9 cellular contexts compared by ENCODE assay signal in genomic region chr12:120687570-120688289, GRCh38. TPM values are rescaled to one million over a fixed set of nuclear protein-coding genes. Genes with fewer than 3 reads are reported as not detected.
A peak's percentile ranks its signal among the peaks of the same experiment; 100 is the strongest.
DNase-seq lines count a peak whose midpoint lies in the region; ATAC-seq and TF ChIP-seq lines count a peak whose summit lies in the region.
"Had no signal": no experiment of that assay in that cellular context is flagged by ENCODE, and none has a peak within 500 bp of the region (broad histone marks: within the 10 kb centered on the region; RNA-seq: fewer than 3 reads in every experiment).

No MANE protein-coding gene starts in this region.

- no peaks in the 10 kb centered on the region for H3K27me3 ChIP-seq in DOHH2 (ENCODE audit: control insufficient read depth, low read length)
- H3K27me3 ChIP-seq in left lung, result no peaks in the 10 kb centered on the region

- H3K4me3 ChIP-seq in DOHH2 (ENCODE audit: low read length) (peak overlapping the region; percentile 84), OCI-LY7 (ENCODE audit: low read depth, low read length, poor library complexity, severe bottlenecking) (peak overlapping the region; percentile 91), left lung (peak overlapping the region; percentile 71 to 95)

- peaks cover 9% of the 10 kb centered on the region in 2 donors for H3K36me3 Mint-ChIP-seq in stimulated activated naive B cell treated with anti-CD40 and anti-IgM and Interleukin-4, amounts not matched to agents 10 μg/mL and 1 μg/mL and 100 μg/mL, for 72 hours

- H3K9me3 Mint-ChIP-seq in stimulated activated naive B cell treated with anti-CD40 and anti-IgM and Interleukin-4, amounts not matched to agents 10 μg/mL and 1 μg/mL and 100 μg/mL, for 72 hours, result peaks cover 0 to 2% of the 10 kb centered on the region in 2 donors

- H3K4me1 Mint-ChIP-seq in stimulated activated naive B cell treated with anti-CD40 and anti-IgM and Interleukin-4, amounts not matched to agents 10 μg/mL and 1 μg/mL and 100 μg/mL, for 72 hours, result peaks cover 29 to 67% of the 10 kb centered on the region in 2 donors

- peaks cover 22% of the 10 kb centered on the region for H3F3A ChIP-seq in DOHH2 (ENCODE audit: control insufficient read depth, insufficient read depth)

- TF ChIP-seq CTCF in DOHH2 (IDR thresholded peaks at IDR 0.05; ENCODE audit: low read depth, low read length, poor library complexity, severe bottlenecking) (no peak), OCI-LY7 (conservative IDR thresholded peaks at IDR 0.05; ENCODE audit: low read length) (0 out of 2 replicates have a peak, but pooled peaks have one; percentile 27), left lung (IDR thresholded peaks at IDR 0.05) (no peak)

- peak overlapping the region; percentile 49 for H3K27ac ChIP-seq in DOHH2 (ENCODE audit: low read depth, low read length)
- peak overlapping the region; percentile 94 for H3K27ac ChIP-seq in OCI-LY7 (ENCODE audit: low read depth, low read length, poor library complexity, severe bottlenecking)
- H3K27ac ChIP-seq in left lung, result peak overlapping the region; percentile 87 to 96

- no peaks in the 10 kb centered on the region for H3K27me3 Mint-ChIP-seq in stimulated activated naive B cell treated with anti-CD40 and anti-IgM and Interleukin-4, amounts not matched to agents 10 μg/mL and 1 μg/mL and 100 μg/mL, for 72 hours

- POLR2A ChIA-PET in OCI-LY7 (lab: Charles Lee), result interaction anchor here (0.6 to 1.4 kb wide), 5 partner anchors 10 to 390 kb away, joined by 3 to 11 read pairs (median 3); partner anchors contain the start of gene POP5

- H3K36me3 ChIP-seq in DOHH2 (ENCODE audit: control insufficient read depth, low read length) (peaks cover 45% of the 10 kb centered on the region), OCI-LY7 (ENCODE audit: insufficient read depth, low read length) (peaks cover 24% of the 10 kb centered on the region; the same call in 1 of the 2 replicates), left lung (no peaks in the 10 kb centered on the region)

- DNase-seq in OCI-LY7 (ENCODE audit: low spot score) (peak; percentile 65), astrocyte of the hippocampus (ENCODE audit: low read depth, low spot score) (peak; percentile 39), left lung (peak in 1 of 2 donors; percentile 43)
- no peak for DNase-seq in stimulated activated naive B cell treated with anti-CD40 and anti-IgM and Interleukin-4, amounts not matched to agents 10 μg/mL and 1 μg/mL and 100 μg/mL, for 72 hours

- peak overlapping the region; percentile 79 for H3K27ac Mint-ChIP-seq in stimulated activated naive B cell treated with anti-CD40 and anti-IgM and Interleukin-4, amounts not matched to agents 10 μg/mL and 1 μg/mL and 100 μg/mL, for 72 hours

- H3K4me2 ChIP-seq in DOHH2 (ENCODE audit: low read length), result peak overlapping the region; percentile 93
- peak overlapping the region; percentile 98 for H3K4me2 ChIP-seq in OCI-LY7 (ENCODE audit: low read length)

- H2AFZ ChIP-seq in OCI-LY7 (ENCODE audit: low read length), result no peak overlapping the region

- no peaks in the 10 kb centered on the region for H3K9me2 ChIP-seq in DOHH2 (replicated peaks; ENCODE audit: control insufficient read depth, low read length)
- no peaks in the 10 kb centered on the region for H3K9me2 ChIP-seq in OCI-LY7 (ENCODE audit: insufficient read depth, low read length)

- CTCF ChIA-PET in OCI-LY7 (lab: Charles Lee; ENCODE audit: unreplicated experiment), result interaction anchor here (1.0 to 2.3 kb wide), 2 partner anchors 40 to 41 kb away, joined by 3 to 6 read pairs; no protein-coding TSS in a partner anchor

- H3K4me3 Mint-ChIP-seq in stimulated activated naive B cell treated with anti-CD40 and anti-IgM and Interleukin-4, amounts not matched to agents 10 μg/mL and 1 μg/mL and 100 μg/mL, for 72 hours, result peak overlapping the region; percentile 89 to 96

- H3K9me3 ChIP-seq in DOHH2 (ENCODE audit: control insufficient read depth, insufficient read depth, low read length), result no peaks in the 10 kb centered on the region
- H3K9me3 ChIP-seq in OCI-LY7 (ENCODE audit: low read length), result no peaks in the 10 kb centered on the region; the same call in 1 of the 2 replicates
- no peaks in the 10 kb centered on the region for H3K9me3 ChIP-seq in left lung

- H3K79me2 ChIP-seq in DOHH2 (ENCODE audit: control insufficient read depth, low read length) (peaks cover 58% of the 10 kb centered on the region), OCI-LY7 (ENCODE audit: insufficient read depth, low read depth, low read length) (peaks cover 57% of the 10 kb centered on the region)

- ATAC-seq in left lung (no peak), GM19035 (IDR thresholded peaks at IDR 0.05; ENCODE audit: unreplicated experiment) (no peak), HG03039 (IDR thresholded peaks at IDR 0.05; ENCODE audit: unreplicated experiment) (no peak), HG03442 (IDR thresholded peaks at IDR 0.05; ENCODE audit: unreplicated experiment) (no peak)
- no peak for ATAC-seq in stimulated activated naive B cell treated with anti-CD40 and anti-IgM and Interleukin-4, amounts not matched to agents 10 μg/mL and 1 μg/mL and 100 μg/mL, for 72 hours (replicated peaks)

- intact Hi-C loops in OCI-LY7 (cut with micrococcal nuclease; ENCODE audit: unreplicated experiment), result loop anchor here (1.0 to 2.0 kb wide), 3 partner anchors 23 to 284 kb away; partner anchors contain the start of gene UNC119B
- intact Hi-C loops in left lung (cut with DNase I), result no loop called here

- no TSS peak for BruUV-seq in OCI-LY7 (replicated peaks; lab: Mats Ljungman, UMichigan)

- H3K4me1 ChIP-seq in DOHH2 (ENCODE audit: control insufficient read depth, low read length) (peaks cover 38% of the 10 kb centered on the region), OCI-LY7 (ENCODE audit: insufficient read depth, low read length, poor library complexity, severe bottlenecking) (peaks cover 51% of the 10 kb centered on the region), left lung (peaks cover 15 to 71% of the 10 kb centered on the region in 2 donors)

- peaks cover 16% of the 10 kb centered on the region for H4K20me1 ChIP-seq in DOHH2 (ENCODE audit: control insufficient read depth, insufficient read depth, low read depth, low read length)
- H4K20me1 ChIP-seq in OCI-LY7 (ENCODE audit: insufficient read depth, low read length), result peaks cover 30% of the 10 kb centered on the region

RNA-seq across cellular contexts. Expression of gene MLEC, which starts 0.8 kb away (rescaled TPM):
- total RNA-seq in OCI-LY7 (2014; rRNA removed; shearing (Covaris generic)), result 69.7 and 74.1 TPM in 2 replicates
- 82.4 and 101 TPM in 2 replicates for total RNA-seq in OCI-LY7 (2022)
- 100 to 1,000 TPM; 178 to 180 TPM for total RNA-seq in left lung

RNA-seq across cellular contexts. Expression of gene UNC119B, which starts 22.5 kb away (rescaled TPM):
- 16.5 and 17.2 TPM in 2 replicates for total RNA-seq in OCI-LY7 (2014; rRNA removed; shearing (Covaris generic))
- 24.6 and 27.4 TPM in 2 replicates for total RNA-seq in OCI-LY7 (2022)
- total RNA-seq in left lung, result 10 to 100 TPM; 23.3 to 28.3 TPM

RNA-seq across cellular contexts. Expression of gene ACADS, which starts 37.9 kb away (rescaled TPM):
- total RNA-seq in OCI-LY7 (2014; rRNA removed; shearing (Covaris generic)), result 7.7 and 8.8 TPM in 2 replicates
- total RNA-seq in OCI-LY7 (2022) (11.2 and 14.5 TPM in 2 replicates), left lung (10 to 100 TPM; 17.3 to 20.6 TPM)

RNA-seq across cellular contexts. Expression of gene CABP1, which starts 47.3 kb away (rescaled TPM):
- 0.18 and 0.79 TPM in 2 replicates for total RNA-seq in OCI-LY7 (2014; rRNA removed; shearing (Covaris generic))
- 2.4 and 3.8 TPM in 2 replicates for total RNA-seq in OCI-LY7 (2022)
- under 1 TPM; 0.37 to 0.38 TPM for total RNA-seq in left lung
- total RNA-seq: RPMI7951 had no signal
